20 cellular contexts compared by ENCODE assay signal in genomic region chr2:216410550-216410949, GRCh38. TPM values are rescaled to one million over a fixed set of nuclear protein-coding genes. Genes with fewer than 3 reads are reported as not detected.
"Had no signal": no experiment of that assay in that cellular context is flagged by ENCODE, and none has a peak within 500 bp of the region (broad histone marks: within the 10 kb centered on the region; RNA-seq: fewer than 3 reads in every experiment).

No MANE protein-coding gene starts in this region.

- DNase-seq: activated CD4-positive, alpha-beta memory T cell treated with anti-CD3 and anti-CD28 coated beads for 36 hours; activated CD4-positive, alpha-beta T cell treated with anti-CD3 and anti-CD28 coated beads for 36 hours; activated effector memory CD4-positive, alpha-beta T cell treated with Interleukin-2 at 50 U/mL for 16 hours; activated naive CD4-positive, alpha-beta T cell treated with anti-CD3 and anti-CD28 coated beads, Interleukin-2, amount 50 U/mL, for 16 hours; activated T-cell treated with anti-CD3 and anti-CD28 coated beads, Interleukin-2, amount 50 U/mL, for 24 hours; dermis blood vessel endothelial cell; effector memory CD8-positive, alpha-beta T cell; gastrocnemius medialis; heart right ventricle; midbrain; psoas muscle; right lobe of liver; stimulated activated CD4-positive, alpha-beta T cell treated with anti-CD3 and anti-CD28 coated beads, Interleukin-4, amount 100 ng/mL, for 4 hours; stimulated activated CD8-positive, alpha-beta memory T cell treated with anti-CD3 and anti-CD28 coated beads, Interleukin-4, amount 100 ng/mL, for 48 hours; stimulated activated naive CD4-positive, alpha-beta T cell treated with Interleukin-2 at 50 U/mL for 16 hours; substantia nigra; transverse colon had no signal

- H3K27ac ChIP-seq: gastrocnemius medialis, heart right ventricle, psoas muscle, right lobe of liver, transverse colon, vagina had no signal

- H3K4me3 ChIP-seq: gastrocnemius medialis, heart right ventricle, psoas muscle, right lobe of liver, smooth muscle cell, transverse colon, vagina had no signal

- H3K27me3 Mint-ChIP-seq: activated CD4-positive, alpha-beta T cell treated with anti-CD3 and anti-CD28 coated beads for 36 hours had no signal

- ATAC-seq: activated CD4-positive, alpha-beta T cell treated with anti-CD3 and anti-CD28 coated beads for 36 hours; effector memory CD8-positive, alpha-beta T cell; gastrocnemius medialis; heart right ventricle; psoas muscle; right lobe of liver had no signal

- H3K4me3 Mint-ChIP-seq: activated CD4-positive, alpha-beta memory T cell treated with anti-CD3 and anti-CD28 coated beads for 36 hours; activated CD4-positive, alpha-beta T cell treated with anti-CD3 and anti-CD28 coated beads for 36 hours; activated T-cell treated with anti-CD3 and anti-CD28 coated beads, Interleukin-2, amount 50 U/mL, for 24 hours; effector memory CD8-positive, alpha-beta T cell had no signal

- H3K4me2 ChIP-seq: smooth muscle cell had no signal

- H3K9me3 Mint-ChIP-seq: activated CD4-positive, alpha-beta memory T cell treated with anti-CD3 and anti-CD28 coated beads for 36 hours; activated T-cell treated with anti-CD3 and anti-CD28 coated beads, Interleukin-2, amount 50 U/mL, for 24 hours; effector memory CD8-positive, alpha-beta T cell; neural crest cell had no signal

- H3K27me3 ChIP-seq: gastrocnemius medialis, right lobe of liver, vagina had no signal

- H3K9me3 ChIP-seq: gastrocnemius medialis, heart right ventricle, psoas muscle, right lobe of liver, transverse colon, vagina had no signal

- H3K36me3 ChIP-seq: transverse colon, vagina had no signal

- H3K27ac Mint-ChIP-seq: activated CD4-positive, alpha-beta memory T cell treated with anti-CD3 and anti-CD28 coated beads for 36 hours; activated CD4-positive, alpha-beta T cell treated with anti-CD3 and anti-CD28 coated beads for 36 hours; activated T-cell treated with anti-CD3 and anti-CD28 coated beads, Interleukin-2, amount 50 U/mL, for 24 hours; effector memory CD8-positive, alpha-beta T cell had no signal

RNA-seq across cellular contexts. Expression of gene MARCHF4, which starts 38.3 kb away (rescaled TPM):
- total RNA-seq: activated CD4-positive, alpha-beta memory T cell treated with anti-CD3 and anti-CD28 coated beads for 36 hours; activated CD4-positive, alpha-beta T cell treated with anti-CD3 and anti-CD28 coated beads for 36 hours; gastrocnemius medialis; psoas muscle; right lobe of liver; vagina had no signal
